Comparison of ENCODE assay signal across 1 cellular context in the genomic region with DNA sequence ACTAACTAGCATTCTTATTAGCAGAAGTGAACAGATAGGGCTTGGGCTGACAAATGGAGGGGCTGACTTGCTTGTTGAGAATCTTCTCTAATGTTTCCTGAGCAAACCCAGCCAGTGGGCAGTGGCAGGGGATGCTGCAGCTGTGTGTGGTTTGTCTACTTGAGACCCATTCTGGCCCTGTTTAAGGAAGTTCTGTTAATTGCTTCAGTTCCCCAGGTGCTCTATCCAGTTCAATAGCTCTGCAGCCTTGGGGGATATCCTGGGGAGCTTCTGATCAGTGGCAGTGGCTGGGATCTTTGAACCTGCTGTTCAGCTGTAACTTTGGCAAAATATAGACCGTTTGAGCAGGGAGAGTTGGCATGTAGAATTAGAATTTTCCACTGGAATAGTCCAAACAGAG.
TF ChIP-seq lines count a peak whose summit lies in the region.

No MANE protein-coding gene starts in this region.

TF ChIP-seq in GM23338, 12 proteins besides CTCF, POLR2A, EP300 and RAD21 (continued from another document):
- TF ChIP-seq, protein P1, sequence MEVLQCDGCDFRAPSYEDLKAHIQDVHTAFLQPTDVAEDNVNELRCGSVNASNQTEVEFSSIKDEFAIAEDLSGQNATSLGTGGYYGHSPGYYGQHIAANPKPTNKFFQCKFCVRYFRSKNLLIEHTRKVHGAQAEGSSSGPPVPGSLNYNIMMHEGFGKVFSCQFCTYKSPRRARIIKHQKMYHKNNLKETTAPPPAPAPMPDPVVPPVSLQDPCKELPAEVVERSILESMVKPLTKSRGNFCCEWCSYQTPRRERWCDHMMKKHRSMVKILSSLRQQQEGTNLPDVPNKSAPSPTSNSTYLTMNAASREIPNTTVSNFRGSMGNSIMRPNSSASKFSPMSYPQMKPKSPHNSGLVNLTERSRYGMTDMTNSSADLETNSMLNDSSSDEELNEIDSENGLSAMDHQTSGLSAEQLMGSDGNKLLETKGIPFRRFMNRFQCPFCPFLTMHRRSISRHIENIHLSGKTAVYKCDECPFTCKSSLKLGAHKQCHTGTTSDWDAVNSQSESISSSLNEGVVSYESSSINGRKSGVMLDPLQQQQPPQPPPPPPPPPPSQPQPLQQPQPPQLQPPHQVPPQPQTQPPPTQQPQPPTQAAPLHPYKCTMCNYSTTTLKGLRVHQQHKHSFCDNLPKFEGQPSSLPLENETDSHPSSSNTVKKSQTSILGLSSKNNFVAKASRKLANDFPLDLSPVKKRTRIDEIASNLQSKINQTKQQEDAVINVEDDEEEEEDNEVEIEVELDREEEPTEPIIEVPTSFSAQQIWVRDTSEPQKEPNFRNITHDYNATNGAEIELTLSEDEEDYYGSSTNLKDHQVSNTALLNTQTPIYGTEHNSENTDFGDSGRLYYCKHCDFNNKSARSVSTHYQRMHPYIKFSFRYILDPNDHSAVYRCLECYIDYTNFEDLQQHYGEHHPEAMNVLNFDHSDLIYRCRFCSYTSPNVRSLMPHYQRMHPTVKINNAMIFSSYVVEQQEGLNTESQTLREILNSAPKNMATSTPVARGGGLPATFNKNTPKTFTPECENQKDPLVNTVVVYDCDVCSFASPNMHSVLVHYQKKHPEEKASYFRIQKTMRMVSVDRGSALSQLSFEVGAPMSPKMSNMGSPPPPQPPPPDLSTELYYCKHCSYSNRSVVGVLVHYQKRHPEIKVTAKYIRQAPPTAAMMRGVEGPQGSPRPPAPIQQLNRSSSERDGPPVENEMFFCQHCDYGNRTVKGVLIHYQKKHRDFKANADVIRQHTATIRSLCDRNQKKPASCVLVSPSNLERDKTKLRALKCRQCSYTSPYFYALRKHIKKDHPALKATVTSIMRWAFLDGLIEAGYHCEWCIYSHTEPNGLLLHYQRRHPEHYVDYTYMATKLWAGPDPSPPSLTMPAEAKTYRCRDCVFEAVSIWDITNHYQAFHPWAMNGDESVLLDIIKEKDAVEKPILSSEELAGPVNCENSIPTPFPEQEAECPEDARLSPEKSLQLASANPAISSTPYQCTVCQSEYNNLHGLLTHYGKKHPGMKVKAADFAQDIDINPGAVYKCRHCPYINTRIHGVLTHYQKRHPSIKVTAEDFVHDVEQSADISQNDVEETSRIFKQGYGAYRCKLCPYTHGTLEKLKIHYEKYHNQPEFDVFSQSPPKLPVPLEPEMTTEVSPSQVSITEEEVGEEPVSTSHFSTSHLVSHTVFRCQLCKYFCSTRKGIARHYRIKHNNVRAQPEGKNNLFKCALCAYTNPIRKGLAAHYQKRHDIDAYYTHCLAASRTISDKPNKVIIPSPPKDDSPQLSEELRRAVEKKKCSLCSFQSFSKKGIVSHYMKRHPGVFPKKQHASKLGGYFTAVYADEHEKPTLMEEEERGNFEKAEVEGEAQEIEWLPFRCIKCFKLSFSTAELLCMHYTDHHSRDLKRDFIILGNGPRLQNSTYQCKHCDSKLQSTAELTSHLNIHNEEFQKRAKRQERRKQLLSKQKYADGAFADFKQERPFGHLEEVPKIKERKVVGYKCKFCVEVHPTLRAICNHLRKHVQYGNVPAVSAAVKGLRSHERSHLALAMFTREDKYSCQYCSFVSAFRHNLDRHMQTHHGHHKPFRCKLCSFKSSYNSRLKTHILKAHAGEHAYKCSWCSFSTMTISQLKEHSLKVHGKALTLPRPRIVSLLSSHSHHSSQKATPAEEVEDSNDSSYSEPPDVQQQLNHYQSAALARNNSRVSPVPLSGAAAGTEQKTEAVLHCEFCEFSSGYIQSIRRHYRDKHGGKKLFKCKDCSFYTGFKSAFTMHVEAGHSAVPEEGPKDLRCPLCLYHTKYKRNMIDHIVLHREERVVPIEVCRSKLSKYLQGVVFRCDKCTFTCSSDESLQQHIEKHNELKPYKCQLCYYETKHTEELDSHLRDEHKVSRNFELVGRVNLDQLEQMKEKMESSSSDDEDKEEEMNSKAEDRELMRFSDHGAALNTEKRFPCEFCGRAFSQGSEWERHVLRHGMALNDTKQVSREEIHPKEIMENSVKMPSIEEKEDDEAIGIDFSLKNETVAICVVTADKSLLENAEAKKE (CRISPR knock-in tag; IDR thresholded peaks at IDR 0.05): no peak
TF ChIP-seq in GM23338: peak in this region for 0.
